ENCODE assay signal across 1 cellular context in the genomic region with DNA sequence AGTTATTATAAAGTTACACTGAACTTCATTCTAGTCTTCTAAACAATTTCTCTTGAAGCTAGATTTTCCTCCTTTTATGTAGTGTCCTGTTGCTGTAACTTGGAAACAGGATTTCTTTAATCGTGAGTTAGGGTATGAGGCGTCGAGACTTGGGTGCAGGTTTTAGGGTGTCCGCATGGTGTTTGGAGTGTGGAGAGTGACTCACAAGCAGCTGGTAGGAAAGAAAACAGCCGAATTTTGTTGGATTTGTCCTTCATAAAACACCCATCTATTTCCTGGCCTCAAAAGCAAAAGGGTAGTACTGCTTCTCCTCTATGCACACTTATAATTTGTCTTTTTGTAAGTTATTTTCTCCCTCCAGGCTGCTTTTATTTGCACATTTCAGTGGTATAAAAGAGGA.
TF ChIP-seq lines count a peak whose summit lies in the region.

No MANE protein-coding gene starts in this region.

TF ChIP-seq in GM23338, 12 proteins besides CTCF, POLR2A, EP300 and RAD21 (continued from another document):
- TF ChIP-seq, protein P1, sequence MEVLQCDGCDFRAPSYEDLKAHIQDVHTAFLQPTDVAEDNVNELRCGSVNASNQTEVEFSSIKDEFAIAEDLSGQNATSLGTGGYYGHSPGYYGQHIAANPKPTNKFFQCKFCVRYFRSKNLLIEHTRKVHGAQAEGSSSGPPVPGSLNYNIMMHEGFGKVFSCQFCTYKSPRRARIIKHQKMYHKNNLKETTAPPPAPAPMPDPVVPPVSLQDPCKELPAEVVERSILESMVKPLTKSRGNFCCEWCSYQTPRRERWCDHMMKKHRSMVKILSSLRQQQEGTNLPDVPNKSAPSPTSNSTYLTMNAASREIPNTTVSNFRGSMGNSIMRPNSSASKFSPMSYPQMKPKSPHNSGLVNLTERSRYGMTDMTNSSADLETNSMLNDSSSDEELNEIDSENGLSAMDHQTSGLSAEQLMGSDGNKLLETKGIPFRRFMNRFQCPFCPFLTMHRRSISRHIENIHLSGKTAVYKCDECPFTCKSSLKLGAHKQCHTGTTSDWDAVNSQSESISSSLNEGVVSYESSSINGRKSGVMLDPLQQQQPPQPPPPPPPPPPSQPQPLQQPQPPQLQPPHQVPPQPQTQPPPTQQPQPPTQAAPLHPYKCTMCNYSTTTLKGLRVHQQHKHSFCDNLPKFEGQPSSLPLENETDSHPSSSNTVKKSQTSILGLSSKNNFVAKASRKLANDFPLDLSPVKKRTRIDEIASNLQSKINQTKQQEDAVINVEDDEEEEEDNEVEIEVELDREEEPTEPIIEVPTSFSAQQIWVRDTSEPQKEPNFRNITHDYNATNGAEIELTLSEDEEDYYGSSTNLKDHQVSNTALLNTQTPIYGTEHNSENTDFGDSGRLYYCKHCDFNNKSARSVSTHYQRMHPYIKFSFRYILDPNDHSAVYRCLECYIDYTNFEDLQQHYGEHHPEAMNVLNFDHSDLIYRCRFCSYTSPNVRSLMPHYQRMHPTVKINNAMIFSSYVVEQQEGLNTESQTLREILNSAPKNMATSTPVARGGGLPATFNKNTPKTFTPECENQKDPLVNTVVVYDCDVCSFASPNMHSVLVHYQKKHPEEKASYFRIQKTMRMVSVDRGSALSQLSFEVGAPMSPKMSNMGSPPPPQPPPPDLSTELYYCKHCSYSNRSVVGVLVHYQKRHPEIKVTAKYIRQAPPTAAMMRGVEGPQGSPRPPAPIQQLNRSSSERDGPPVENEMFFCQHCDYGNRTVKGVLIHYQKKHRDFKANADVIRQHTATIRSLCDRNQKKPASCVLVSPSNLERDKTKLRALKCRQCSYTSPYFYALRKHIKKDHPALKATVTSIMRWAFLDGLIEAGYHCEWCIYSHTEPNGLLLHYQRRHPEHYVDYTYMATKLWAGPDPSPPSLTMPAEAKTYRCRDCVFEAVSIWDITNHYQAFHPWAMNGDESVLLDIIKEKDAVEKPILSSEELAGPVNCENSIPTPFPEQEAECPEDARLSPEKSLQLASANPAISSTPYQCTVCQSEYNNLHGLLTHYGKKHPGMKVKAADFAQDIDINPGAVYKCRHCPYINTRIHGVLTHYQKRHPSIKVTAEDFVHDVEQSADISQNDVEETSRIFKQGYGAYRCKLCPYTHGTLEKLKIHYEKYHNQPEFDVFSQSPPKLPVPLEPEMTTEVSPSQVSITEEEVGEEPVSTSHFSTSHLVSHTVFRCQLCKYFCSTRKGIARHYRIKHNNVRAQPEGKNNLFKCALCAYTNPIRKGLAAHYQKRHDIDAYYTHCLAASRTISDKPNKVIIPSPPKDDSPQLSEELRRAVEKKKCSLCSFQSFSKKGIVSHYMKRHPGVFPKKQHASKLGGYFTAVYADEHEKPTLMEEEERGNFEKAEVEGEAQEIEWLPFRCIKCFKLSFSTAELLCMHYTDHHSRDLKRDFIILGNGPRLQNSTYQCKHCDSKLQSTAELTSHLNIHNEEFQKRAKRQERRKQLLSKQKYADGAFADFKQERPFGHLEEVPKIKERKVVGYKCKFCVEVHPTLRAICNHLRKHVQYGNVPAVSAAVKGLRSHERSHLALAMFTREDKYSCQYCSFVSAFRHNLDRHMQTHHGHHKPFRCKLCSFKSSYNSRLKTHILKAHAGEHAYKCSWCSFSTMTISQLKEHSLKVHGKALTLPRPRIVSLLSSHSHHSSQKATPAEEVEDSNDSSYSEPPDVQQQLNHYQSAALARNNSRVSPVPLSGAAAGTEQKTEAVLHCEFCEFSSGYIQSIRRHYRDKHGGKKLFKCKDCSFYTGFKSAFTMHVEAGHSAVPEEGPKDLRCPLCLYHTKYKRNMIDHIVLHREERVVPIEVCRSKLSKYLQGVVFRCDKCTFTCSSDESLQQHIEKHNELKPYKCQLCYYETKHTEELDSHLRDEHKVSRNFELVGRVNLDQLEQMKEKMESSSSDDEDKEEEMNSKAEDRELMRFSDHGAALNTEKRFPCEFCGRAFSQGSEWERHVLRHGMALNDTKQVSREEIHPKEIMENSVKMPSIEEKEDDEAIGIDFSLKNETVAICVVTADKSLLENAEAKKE (CRISPR knock-in tag; IDR thresholded peaks at IDR 0.05) = no peak
- no peak for TF ChIP-seq ZNF331 (CRISPR knock-in tag; IDR thresholded peaks at IDR 0.05; ENCODE audit: low read depth)
- TF ChIP-seq EZH2 (IDR thresholded peaks at IDR 0.05; ENCODE audit: low read depth, unreplicated experiment) = no peak
- TF ChIP-seq CREB1 (CRISPR knock-in tag; IDR thresholded peaks at IDR 0.05; ENCODE audit: low read depth) = no peak
- no peak for TF ChIP-seq STAT1 (IDR thresholded peaks at IDR 0.05; ENCODE audit: unreplicated experiment)
- TF ChIP-seq, protein P2, sequence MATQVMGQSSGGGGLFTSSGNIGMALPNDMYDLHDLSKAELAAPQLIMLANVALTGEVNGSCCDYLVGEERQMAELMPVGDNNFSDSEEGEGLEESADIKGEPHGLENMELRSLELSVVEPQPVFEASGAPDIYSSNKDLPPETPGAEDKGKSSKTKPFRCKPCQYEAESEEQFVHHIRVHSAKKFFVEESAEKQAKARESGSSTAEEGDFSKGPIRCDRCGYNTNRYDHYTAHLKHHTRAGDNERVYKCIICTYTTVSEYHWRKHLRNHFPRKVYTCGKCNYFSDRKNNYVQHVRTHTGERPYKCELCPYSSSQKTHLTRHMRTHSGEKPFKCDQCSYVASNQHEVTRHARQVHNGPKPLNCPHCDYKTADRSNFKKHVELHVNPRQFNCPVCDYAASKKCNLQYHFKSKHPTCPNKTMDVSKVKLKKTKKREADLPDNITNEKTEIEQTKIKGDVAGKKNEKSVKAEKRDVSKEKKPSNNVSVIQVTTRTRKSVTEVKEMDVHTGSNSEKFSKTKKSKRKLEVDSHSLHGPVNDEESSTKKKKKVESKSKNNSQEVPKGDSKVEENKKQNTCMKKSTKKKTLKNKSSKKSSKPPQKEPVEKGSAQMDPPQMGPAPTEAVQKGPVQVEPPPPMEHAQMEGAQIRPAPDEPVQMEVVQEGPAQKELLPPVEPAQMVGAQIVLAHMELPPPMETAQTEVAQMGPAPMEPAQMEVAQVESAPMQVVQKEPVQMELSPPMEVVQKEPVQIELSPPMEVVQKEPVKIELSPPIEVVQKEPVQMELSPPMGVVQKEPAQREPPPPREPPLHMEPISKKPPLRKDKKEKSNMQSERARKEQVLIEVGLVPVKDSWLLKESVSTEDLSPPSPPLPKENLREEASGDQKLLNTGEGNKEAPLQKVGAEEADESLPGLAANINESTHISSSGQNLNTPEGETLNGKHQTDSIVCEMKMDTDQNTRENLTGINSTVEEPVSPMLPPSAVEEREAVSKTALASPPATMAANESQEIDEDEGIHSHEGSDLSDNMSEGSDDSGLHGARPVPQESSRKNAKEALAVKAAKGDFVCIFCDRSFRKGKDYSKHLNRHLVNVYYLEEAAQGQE (IDR thresholded peaks at IDR 0.05; ENCODE audit: unreplicated experiment) = no peak
- no peak for TF ChIP-seq EZH2phosphoT487 (IDR thresholded peaks at IDR 0.05; ENCODE audit: unreplicated experiment)
- no peak for TF ChIP-seq POLR2AphosphoS5 (IDR thresholded peaks at IDR 0.05; ENCODE audit: low read depth)
- TF ChIP-seq JUNB (IDR thresholded peaks at IDR 0.05; ENCODE audit: unreplicated experiment) = no peak
- TF ChIP-seq ZNF114 (CRISPR knock-in tag; IDR thresholded peaks at IDR 0.05) = no peak
